31 cellular contexts compared by ENCODE assay signal in the genomic region with DNA sequence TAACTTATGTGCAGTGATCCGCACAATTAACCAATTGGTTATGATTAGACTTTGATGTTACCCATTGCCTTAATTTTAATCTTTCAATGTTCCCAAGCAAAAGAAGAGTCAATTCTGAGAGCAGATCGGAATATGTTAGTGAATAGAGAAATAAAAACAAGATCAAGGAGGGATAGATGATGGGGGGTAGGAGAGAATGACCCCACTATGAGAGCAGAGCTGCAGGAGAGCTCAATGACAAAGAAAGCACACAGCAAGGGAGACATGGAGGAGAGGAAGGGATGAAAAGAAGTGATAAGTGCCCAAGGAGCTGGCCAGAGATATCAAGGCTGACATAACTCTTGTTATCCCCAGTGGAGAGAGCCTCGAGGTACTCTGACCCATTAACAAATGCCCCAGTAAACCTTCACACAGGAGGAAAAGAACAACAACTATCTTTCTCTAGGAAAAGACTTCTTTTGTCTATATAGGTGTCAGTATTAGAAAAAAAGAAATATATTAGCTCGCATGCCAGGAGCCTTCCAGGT. TPM values are rescaled to one million over a fixed set of nuclear protein-coding genes. Genes with fewer than 3 reads are reported as not detected.
"Had no signal": no experiment of that assay in that cellular context is flagged by ENCODE, and none has a peak within 500 bp of the region (broad histone marks: within the 10 kb centered on the region; RNA-seq: fewer than 3 reads in every experiment).

No MANE protein-coding gene starts in this region.

- H3K27me3 ChIP-seq: adrenal gland, breast epithelium, SJCRH30 had no signal

- H3K36me3 ChIP-seq: adrenal gland, breast epithelium, SJCRH30, WERI-Rb-1 had no signal

- H3K27ac ChIP-seq: breast epithelium, SJCRH30, WERI-Rb-1 had no signal

- DNase-seq: activated CD4-positive, alpha-beta T cell treated with anti-CD3 and anti-CD28 coated beads for 48 hours; activated CD4-positive, alpha-beta T cell treated with anti-CD3 and anti-CD28 coated beads, Interleukin-2, amount 50 U/mL, for 4 hours; activated CD8-positive, alpha-beta memory T cell treated with anti-CD3 and anti-CD28 coated beads, Interleukin-2, amount 50 U/mL, for 48 hours; activated CD8-positive, alpha-beta T cell treated with anti-CD3 and anti-CD28 coated beads, Interleukin-2, amount 10 ng/mL, durations not matched to agents 7 days and 5 days; activated naive CD4-positive, alpha-beta T cell treated with anti-CD3 and anti-CD28 coated beads, Interleukin-2, amount 50 U/mL, for 16 hours; activated naive CD8-positive, alpha-beta T cell treated with anti-CD3 and anti-CD28 coated beads, Interleukin-2, amount 10 ng/mL, durations not matched to agents 7 days and 5 days; activated T-cell treated with anti-CD3 and anti-CD28 coated beads, Interleukin-2, amount 50 U/mL, for 1 hour; adrenal gland; anterior cingulate cortex; central memory CD4-positive, alpha-beta T cell; IMR-90; Kasumi-1; KBM-7; NCI-H1105 treated with DMSO at 0.1 percent for 48 hours; NCI-H1436 treated with DMSO at 0.1 percent for 48 hours; NCI-H187; NCI-H2171 treated with DMSO at 0.1 percent for 48 hours; NCI-H345; NCI-H510A; NCI-H526 treated with DMSO at 0.1 percent for 48 hours; NCI-H82; RPMI8226; SJCRH30; T-helper 17 cell; T-helper 9 cell; WERI-Rb-1 had no signal

- H3K9me3 ChIP-seq: adrenal gland, breast epithelium, SJCRH30 had no signal

- H3K4me1 ChIP-seq: breast epithelium, SJCRH30 had no signal

- ATAC-seq: activated CD4-positive, CD25-positive, alpha-beta regulatory T cell treated with anti-CD3 and anti-CD28 coated beads, Interleukin-2, amount 50 U/mL, for 24 hours; activated CD8-positive, alpha-beta T cell treated with anti-CD3 and anti-CD28 coated beads, Interleukin-2, amount 10 ng/mL, durations not matched to agents 7 days and 5 days; Panc1; Right ventricle myocardium inferior; T-helper 17 cell had no signal

- H3K4me3 ChIP-seq: adrenal gland, breast epithelium, SJCRH30 had no signal

RNA-seq across cellular contexts. Expression of gene ANP32D, which starts 52.9 kb away (rescaled TPM):
- total RNA-seq: activated CD8-positive, alpha-beta T cell treated with anti-CD3 and anti-CD28 coated beads, Interleukin-2, amount 10 ng/mL, durations not matched to agents 7 days and 5 days; activated naive CD8-positive, alpha-beta T cell treated with anti-CD3 and anti-CD28 coated beads, Interleukin-2, amount 10 ng/mL, durations not matched to agents 7 days and 5 days; IMR-90; OCI-LY7; Right ventricle myocardium inferior; T-helper 17 cell had no signal
- polyA plus RNA-seq: IMR-90 had no signal
